In the genomic region with DNA sequence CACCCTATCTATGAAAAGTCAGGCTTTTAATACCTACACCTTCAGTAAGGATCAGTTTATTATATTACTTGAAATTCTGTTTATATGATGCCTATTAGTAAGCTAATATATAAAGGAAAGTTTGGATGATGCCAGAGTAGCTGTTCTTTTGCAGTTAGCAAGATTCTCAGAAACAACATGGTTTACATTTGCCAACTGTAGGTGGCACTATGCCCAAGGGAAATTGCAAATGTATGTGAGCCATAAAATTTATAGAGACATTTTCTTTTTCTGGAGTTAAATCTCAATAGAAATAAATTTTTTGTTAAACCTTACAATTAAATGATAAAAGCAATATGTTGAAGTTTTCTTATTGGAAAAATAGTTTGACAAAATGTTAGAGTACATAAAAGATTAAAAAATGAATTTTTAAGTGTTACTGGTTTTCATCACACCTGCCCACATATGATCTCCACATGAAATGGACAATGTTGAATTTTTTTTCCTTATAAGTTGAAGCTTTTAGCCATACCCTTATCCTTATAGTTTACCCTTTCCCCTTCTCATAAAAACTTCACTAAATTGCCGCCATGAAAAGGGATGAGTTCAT, we compare ENCODE assay signal across 8 cellular contexts. TPM values are rescaled to one million over a fixed set of nuclear protein-coding genes. Genes with fewer than 3 reads are reported as not detected.
DNase-seq lines count a peak whose midpoint lies in the region; ATAC-seq and TF ChIP-seq lines count a peak whose summit lies in the region.

No MANE protein-coding gene starts in this region.

- H3K9ac ChIP-seq in SK-N-SH = no peak overlapping the region

- no peaks in the 10 kb centered on the region for H3K79me2 ChIP-seq in SK-N-SH (ENCODE audit: insufficient read depth)

- TF ChIP-seq CTCF in LNCaP clone FGC (IDR thresholded peaks at IDR 0.05; ENCODE audit: control insufficient read depth, extremely low read depth, insufficient read depth) (peak; percentile 75), SK-N-SH (IDR thresholded peaks at IDR 0.05) (peak; percentile 78)

- no peak overlapping the region for H3K4me3 ChIP-seq in LNCaP clone FGC (ENCODE audit: low read depth, low read length)
- H3K4me3 ChIP-seq in SK-N-SH (ENCODE audit: low read depth in 2 of 2, low read length in 1 of 2) = no peak overlapping the region

- no peak for ATAC-seq in HG03571 (IDR thresholded peaks at IDR 0.05; ENCODE audit: unreplicated experiment)
- no peak for ATAC-seq in GM21447 (IDR thresholded peaks at IDR 0.05; ENCODE audit: unreplicated experiment)

- DNase-seq in NCI-H748 (lab: John Stamatoyannopoulos, UW; ENCODE audit: unreplicated experiment) (peak; percentile 38), NCI-H748 treated with DMSO at 0.1 percent for 48 hours (lab: John Stamatoyannopoulos, UW) (no peak), LNCaP clone FGC (ENCODE audit: low read depth) (peak; percentile 65), SK-N-SH (peak; percentile 43), medulla oblongata (ENCODE audit: extremely low spot score) (peak; percentile 66)
- DNase-seq in central memory CD4-positive, alpha-beta T cell = peak; percentile 32

- 0 out of 2 replicates have a peak, but pooled peaks cover 4% of the 10 kb centered on the region for H3K27me3 ChIP-seq in SK-N-SH (ENCODE audit: insufficient read depth)

- H3K9me2 ChIP-seq in SK-N-SH = no peaks in the 10 kb centered on the region

- no peaks in the 10 kb centered on the region for H4K20me1 ChIP-seq in SK-N-SH (ENCODE audit: insufficient read depth)

- H3K36me3 ChIP-seq in SK-N-SH (replicated peaks in 1 of 2; ENCODE audit: control insufficient read depth in 1 of 2, insufficient read depth in 2 of 2, low read length in 1 of 2) = no peaks in the 10 kb centered on the region

- no peak overlapping the region for H2AFZ ChIP-seq in SK-N-SH (ENCODE audit: low read depth)

- POLR2A ChIA-PET in SK-N-SH (lab: Yijun Ruan, JAX) = interaction anchor here (0.8 kb wide), 1 partner anchor 13 kb away, joined by 3 read pairs; no protein-coding TSS in a partner anchor

- CTCF ChIA-PET in SK-N-SH (lab: Yijun Ruan, JAX) = interaction anchor here (0.6 to 6.3 kb wide), 49 partner anchors 8 to 965 kb away, joined by 3 to 127 read pairs (median 4); a partner anchor contains a TSS

- H3K4me1 ChIP-seq in SK-N-SH (ENCODE audit: control insufficient read depth in 1 of 2, insufficient read depth in 2 of 2, low read depth in 1 of 2, low read length in 1 of 2) = no peaks in the 10 kb centered on the region

- H3K27ac ChIP-seq in SK-N-SH (ENCODE audit: low read depth in 2 of 2, low read length in 1 of 2) = no peak overlapping the region

- TF ChIP-seq EP300 in SK-N-SH (IDR thresholded peaks at IDR 0.05; ENCODE audit: borderline replicate concordance in 1 of 2, low read depth in 1 of 2, low read length in 1 of 2) = no peak

- no peaks in the 10 kb centered on the region for H3K9me3 ChIP-seq in SK-N-SH

- no peak overlapping the region for H3K4me2 ChIP-seq in SK-N-SH

- peak; percentile 88 for TF ChIP-seq RAD21 in SK-N-SH (IDR thresholded peaks at IDR 0.05; ENCODE audit: low read length)

- H3F3A ChIP-seq in SK-N-SH (replicated peaks; ENCODE audit: insufficient read depth) = no peaks in the 10 kb centered on the region

- WGBS in SK-N-SH (ENCODE audit: low lambda C conversion rate) = 36% methylated on average over 1 of the region's 1 CpG

TF ChIP-seq in SK-N-SH, 30 proteins besides CTCF, POLR2A, EP300 and RAD21:
- TF ChIP-seq YY1 (IDR thresholded peaks at IDR 0.05; ENCODE audit: low read depth) (no peak), SMC3 (IDR thresholded peaks at IDR 0.05; ENCODE audit: low read depth, low read length) (peak; percentile 67), ELF1 (IDR thresholded peaks at IDR 0.05) (no peak)

RNA-seq across cellular contexts. Expression of a gene that starts 32.1 kb away (rescaled TPM):
- 0.30 and 0.31 TPM in 2 replicates for polyA plus RNA-seq in SK-N-SH (2012; rRNA removed)
- 0.20 and 0.36 TPM in 2 replicates for polyA plus RNA-seq in SK-N-SH (2012; cell fraction: cytosol; rRNA removed)
- 0.08 and 0.12 TPM in 2 replicates for polyA plus RNA-seq in SK-N-SH (2012; cell fraction: nucleus; rRNA removed)

RNA-seq across cellular contexts. Expression of a gene that starts 48.5 kb away (rescaled TPM):
- not detected in 2 replicates for polyA plus RNA-seq in SK-N-SH (2012; rRNA removed)
- polyA plus RNA-seq in SK-N-SH (2012; cell fraction: cytosol; rRNA removed) = not detected in 2 replicates
- not detected in 2 replicates for polyA plus RNA-seq in SK-N-SH (2012; cell fraction: nucleus; rRNA removed)
